ENCODE assay signal across 1 cellular context in the genomic region with DNA sequence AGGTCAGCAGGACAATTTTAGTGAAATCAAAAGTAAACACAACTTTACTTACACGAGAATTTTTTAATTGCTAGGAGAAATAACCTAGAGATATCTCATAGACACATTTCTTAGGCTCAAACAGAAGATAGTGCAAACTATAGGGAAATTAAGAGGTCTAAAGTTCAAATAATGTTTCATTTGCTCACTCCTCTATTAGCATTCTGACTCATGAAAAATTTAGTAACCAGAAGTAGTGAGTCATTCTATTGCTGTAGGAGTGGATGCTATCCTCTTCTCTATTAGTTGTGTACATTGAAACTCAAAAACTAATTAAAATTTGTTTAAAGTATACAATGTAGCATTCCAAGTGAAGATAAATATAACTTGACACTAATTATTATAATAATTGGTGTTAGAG.
TF ChIP-seq lines count a peak whose summit lies in the region.

No MANE protein-coding gene starts in this region.

TF ChIP-seq in HCT116, 20 proteins besides CTCF, POLR2A, EP300 and RAD21:
- TF ChIP-seq, protein P1, sequence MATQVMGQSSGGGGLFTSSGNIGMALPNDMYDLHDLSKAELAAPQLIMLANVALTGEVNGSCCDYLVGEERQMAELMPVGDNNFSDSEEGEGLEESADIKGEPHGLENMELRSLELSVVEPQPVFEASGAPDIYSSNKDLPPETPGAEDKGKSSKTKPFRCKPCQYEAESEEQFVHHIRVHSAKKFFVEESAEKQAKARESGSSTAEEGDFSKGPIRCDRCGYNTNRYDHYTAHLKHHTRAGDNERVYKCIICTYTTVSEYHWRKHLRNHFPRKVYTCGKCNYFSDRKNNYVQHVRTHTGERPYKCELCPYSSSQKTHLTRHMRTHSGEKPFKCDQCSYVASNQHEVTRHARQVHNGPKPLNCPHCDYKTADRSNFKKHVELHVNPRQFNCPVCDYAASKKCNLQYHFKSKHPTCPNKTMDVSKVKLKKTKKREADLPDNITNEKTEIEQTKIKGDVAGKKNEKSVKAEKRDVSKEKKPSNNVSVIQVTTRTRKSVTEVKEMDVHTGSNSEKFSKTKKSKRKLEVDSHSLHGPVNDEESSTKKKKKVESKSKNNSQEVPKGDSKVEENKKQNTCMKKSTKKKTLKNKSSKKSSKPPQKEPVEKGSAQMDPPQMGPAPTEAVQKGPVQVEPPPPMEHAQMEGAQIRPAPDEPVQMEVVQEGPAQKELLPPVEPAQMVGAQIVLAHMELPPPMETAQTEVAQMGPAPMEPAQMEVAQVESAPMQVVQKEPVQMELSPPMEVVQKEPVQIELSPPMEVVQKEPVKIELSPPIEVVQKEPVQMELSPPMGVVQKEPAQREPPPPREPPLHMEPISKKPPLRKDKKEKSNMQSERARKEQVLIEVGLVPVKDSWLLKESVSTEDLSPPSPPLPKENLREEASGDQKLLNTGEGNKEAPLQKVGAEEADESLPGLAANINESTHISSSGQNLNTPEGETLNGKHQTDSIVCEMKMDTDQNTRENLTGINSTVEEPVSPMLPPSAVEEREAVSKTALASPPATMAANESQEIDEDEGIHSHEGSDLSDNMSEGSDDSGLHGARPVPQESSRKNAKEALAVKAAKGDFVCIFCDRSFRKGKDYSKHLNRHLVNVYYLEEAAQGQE (IDR thresholded peaks at IDR 0.05; ENCODE audit: low read depth), result no peak
- TF ChIP-seq JUND (IDR thresholded peaks at IDR 0.05) (0 out of 2 replicates have a peak, but pooled peaks have one; percentile 12), TCF7L2 (IDR thresholded peaks at IDR 0.05; ENCODE audit: borderline replicate concordance, extremely low read depth, insufficient read depth, insufficient read length) (no peak), CBX3 (IDR thresholded peaks at IDR 0.05; ENCODE audit: low read depth) (no peak), YY1 (IDR thresholded peaks at IDR 0.05; ENCODE audit: extremely low read depth, insufficient replicate concordance, low read depth, low read length) (no peak), FOSL1 (IDR thresholded peaks at IDR 0.05; ENCODE audit: low read depth) (peak; percentile 38; the same call in 1 of the 2 replicates), EZH2 (IDR thresholded peaks at IDR 0.05) (no peak), EGR1 (IDR thresholded peaks at IDR 0.05; ENCODE audit: low read depth) (no peak), ZNF274 (IDR thresholded peaks at IDR 0.05; ENCODE audit: low read depth, low read length) (no peak)
- TF ChIP-seq, protein P2, sequence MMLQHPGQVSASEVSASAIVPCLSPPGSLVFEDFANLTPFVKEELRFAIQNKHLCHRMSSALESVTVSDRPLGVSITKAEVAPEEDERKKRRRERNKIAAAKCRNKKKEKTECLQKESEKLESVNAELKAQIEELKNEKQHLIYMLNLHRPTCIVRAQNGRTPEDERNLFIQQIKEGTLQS (IDR thresholded peaks at IDR 0.05), result no peak
TF ChIP-seq in HCT116: peak in this region for 2.
